In genomic region chr4:151784676-151785075, GRCh38 we compare ENCODE assay signal across 15 cellular contexts.
"Had no signal": no experiment of that assay in that cellular context is flagged by ENCODE, and none has a peak within 500 bp of the region (broad histone marks: within the 10 kb centered on the region; RNA-seq: fewer than 3 reads in every experiment).

No MANE protein-coding gene starts in this region.

- H3K9me3 ChIP-seq: esophagus squamous epithelium, right atrium auricular region, sigmoid colon had no signal

- H3K9me3 Mint-ChIP-seq: central memory CD8-positive, alpha-beta T cell; effector memory CD8-positive, alpha-beta T cell; nephron had no signal

- H3K4me3 Mint-ChIP-seq: central memory CD8-positive, alpha-beta T cell; effector memory CD8-positive, alpha-beta T cell; nephron had no signal

- H3K4me3 ChIP-seq: esophagus squamous epithelium, right atrium auricular region, sigmoid colon, skin epidermis had no signal

- H3K27ac ChIP-seq: epithelial cell of prostate, esophagus squamous epithelium, right atrium auricular region, sigmoid colon, skin epidermis had no signal

- H3K4me1 Mint-ChIP-seq: central memory CD8-positive, alpha-beta T cell; nephron had no signal

- H3K27me3 ChIP-seq: esophagus squamous epithelium, right atrium auricular region, sigmoid colon had no signal

- H3K36me3 ChIP-seq: esophagus squamous epithelium, right atrium auricular region, sigmoid colon had no signal

- DNase-seq: effector memory CD8-positive, alpha-beta T cell; esophagus squamous epithelium; foreskin fibroblast; kidney; mammary epithelial cell; sigmoid colon; stimulated activated CD4-positive, alpha-beta T cell treated with anti-CD3 and anti-CD28 coated beads, Interleukin-12 subunit alpha, Interleukin-12 subunit beta, amount 100 ng/mL, for 4 hours; stimulated activated naive CD4-positive, alpha-beta T cell; trophoblast cell had no signal

- FAIRE-seq: kidney had no signal

- H3K27ac Mint-ChIP-seq: effector memory CD8-positive, alpha-beta T cell had no signal

- H3K4me1 ChIP-seq: esophagus squamous epithelium, sigmoid colon had no signal

- ATAC-seq: effector memory CD8-positive, alpha-beta T cell; left lobe of liver had no signal
